1 cellular context compared by ENCODE assay signal in genomic region chr1:6111571-6111970, GRCh38.
TF ChIP-seq lines count a peak whose summit lies in the region.

No MANE protein-coding gene starts in this region.

TF ChIP-seq in HepG2, 621 proteins besides CTCF, POLR2A, EP300 and RAD21 (continued from another document):
- TF ChIP-seq, protein P1, sequence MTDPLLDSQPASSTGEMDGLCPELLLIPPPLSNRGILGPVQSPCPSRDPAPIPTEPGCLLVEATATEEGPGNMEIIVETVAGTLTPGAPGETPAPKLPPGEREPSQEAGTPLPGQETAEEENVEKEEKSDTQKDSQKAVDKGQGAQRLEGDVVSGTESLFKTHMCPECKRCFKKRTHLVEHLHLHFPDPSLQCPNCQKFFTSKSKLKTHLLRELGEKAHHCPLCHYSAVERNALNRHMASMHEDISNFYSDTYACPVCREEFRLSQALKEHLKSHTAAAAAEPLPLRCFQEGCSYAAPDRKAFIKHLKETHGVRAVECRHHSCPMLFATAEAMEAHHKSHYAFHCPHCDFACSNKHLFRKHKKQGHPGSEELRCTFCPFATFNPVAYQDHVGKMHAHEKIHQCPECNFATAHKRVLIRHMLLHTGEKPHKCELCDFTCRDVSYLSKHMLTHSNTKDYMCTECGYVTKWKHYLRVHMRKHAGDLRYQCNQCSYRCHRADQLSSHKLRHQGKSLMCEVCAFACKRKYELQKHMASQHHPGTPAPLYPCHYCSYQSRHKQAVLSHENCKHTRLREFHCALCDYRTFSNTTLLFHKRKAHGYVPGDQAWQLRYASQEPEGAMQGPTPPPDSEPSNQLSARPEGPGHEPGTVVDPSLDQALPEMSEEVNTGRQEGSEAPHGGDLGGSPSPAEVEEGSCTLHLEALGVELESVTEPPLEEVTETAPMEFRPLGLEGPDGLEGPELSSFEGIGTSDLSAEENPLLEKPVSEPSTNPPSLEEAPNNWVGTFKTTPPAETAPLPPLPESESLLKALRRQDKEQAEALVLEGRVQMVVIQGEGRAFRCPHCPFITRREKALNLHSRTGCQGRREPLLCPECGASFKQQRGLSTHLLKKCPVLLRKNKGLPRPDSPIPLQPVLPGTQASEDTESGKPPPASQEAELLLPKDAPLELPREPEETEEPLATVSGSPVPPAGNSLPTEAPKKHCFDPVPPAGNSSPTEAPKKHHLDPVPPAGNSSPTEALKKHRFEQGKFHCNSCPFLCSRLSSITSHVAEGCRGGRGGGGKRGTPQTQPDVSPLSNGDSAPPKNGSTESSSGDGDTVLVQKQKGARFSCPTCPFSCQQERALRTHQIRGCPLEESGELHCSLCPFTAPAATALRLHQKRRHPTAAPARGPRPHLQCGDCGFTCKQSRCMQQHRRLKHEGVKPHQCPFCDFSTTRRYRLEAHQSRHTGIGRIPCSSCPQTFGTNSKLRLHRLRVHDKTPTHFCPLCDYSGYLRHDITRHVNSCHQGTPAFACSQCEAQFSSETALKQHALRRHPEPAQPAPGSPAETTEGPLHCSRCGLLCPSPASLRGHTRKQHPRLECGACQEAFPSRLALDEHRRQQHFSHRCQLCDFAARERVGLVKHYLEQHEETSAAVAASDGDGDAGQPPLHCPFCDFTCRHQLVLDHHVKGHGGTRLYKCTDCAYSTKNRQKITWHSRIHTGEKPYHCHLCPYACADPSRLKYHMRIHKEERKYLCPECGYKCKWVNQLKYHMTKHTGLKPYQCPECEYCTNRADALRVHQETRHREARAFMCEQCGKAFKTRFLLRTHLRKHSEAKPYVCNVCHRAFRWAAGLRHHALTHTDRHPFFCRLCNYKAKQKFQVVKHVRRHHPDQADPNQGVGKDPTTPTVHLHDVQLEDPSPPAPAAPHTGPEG (CRISPR knock-in tag; IDR thresholded peaks at IDR 0.05): no peak
- TF ChIP-seq NFKBIZ (CRISPR knock-in tag; IDR thresholded peaks at IDR 0.05) (no peak), ZXDC (CRISPR knock-in tag; IDR thresholded peaks at IDR 0.05) (no peak), HDAC2 (CRISPR knock-in tag; IDR thresholded peaks at IDR 0.05) (no peak), IKZF1 (IDR thresholded peaks at IDR 0.05) (no peak), HBP1 (CRISPR knock-in tag; IDR thresholded peaks at IDR 0.05; ENCODE audit: low read depth) (no peak), TMF1 (CRISPR knock-in tag; IDR thresholded peaks at IDR 0.05; ENCODE audit: low read depth) (no peak), TBX3 (IDR thresholded peaks at IDR 0.05; ENCODE audit: borderline replicate concordance) (no peak)
TF ChIP-seq in HepG2: peak in this region for 0.
